17 cellular contexts compared by ENCODE assay signal in the genomic region with DNA sequence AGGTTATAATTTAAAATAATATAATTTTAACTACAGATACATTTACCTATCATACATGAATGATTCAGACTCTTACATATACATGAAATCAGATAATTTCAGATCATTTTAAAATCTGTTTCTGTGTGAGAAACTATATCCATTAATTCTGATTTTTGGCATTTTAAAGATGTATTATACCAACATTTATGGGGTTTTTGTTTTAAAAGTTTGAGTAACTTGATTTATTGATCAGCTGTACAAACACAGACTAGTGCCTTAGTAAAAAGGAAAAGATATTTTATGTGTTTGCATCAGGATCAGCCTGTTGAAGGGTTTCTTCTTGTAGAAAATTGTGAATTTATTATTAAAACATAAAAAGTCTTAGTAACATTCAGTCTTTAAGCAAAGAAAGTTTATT. TPM values are rescaled to one million over a fixed set of nuclear protein-coding genes. Genes with fewer than 3 reads are reported as not detected.
DNase-seq lines count a peak whose midpoint lies in the region; ATAC-seq, FAIRE-seq and TF ChIP-seq lines count a peak whose summit lies in the region.
"Had no signal": no experiment of that assay in that cellular context is flagged by ENCODE, and none has a peak within 500 bp of the region (broad histone marks: within the 10 kb centered on the region; RNA-seq: fewer than 3 reads in every experiment).

No MANE protein-coding gene starts in this region.

- H3K9me3 ChIP-seq in ascending aorta, result no peaks in the 10 kb centered on the region
- H3K9me3 ChIP-seq: A549, Caco-2 had no signal

- no peak for ATAC-seq in GM21528 (IDR thresholded peaks at IDR 0.05; ENCODE audit: low FRiP score, unreplicated experiment)
- ATAC-seq: A549, GM12878 had no signal

- intact Hi-C loops in ascending aorta (cut with DNase I), result loop anchor here (5.0 kb wide), 1 partner anchor 61 kb away; the partner anchor contains the start of genes KIAA1328 and TPGS2
- intact Hi-C loops in activated CD4-positive, alpha-beta T cell treated with anti-CD3 and anti-CD28 coated beads, Interleukin-2, amount 10 ng/mL, durations not matched to agents 24 days and 14 days (cut with micrococcal nuclease), result no loop called here

- no peak for TF ChIP-seq CTCF in ascending aorta (IDR thresholded peaks at IDR 0.05)

- H3K27me3 Mint-ChIP-seq in activated CD4-positive, alpha-beta memory T cell treated with anti-CD3 and anti-CD28 coated beads, Interleukin-2, amount 10 ng/mL, durations not matched to agents 7 days and 5 days, result no peaks in the 10 kb centered on the region
- no peaks in the 10 kb centered on the region for H3K27me3 Mint-ChIP-seq in activated CD4-positive, alpha-beta T cell treated with anti-CD3 and anti-CD28 coated beads, Interleukin-2, amount 10 ng/mL, durations not matched to agents 24 days and 14 days
- H3K27me3 Mint-ChIP-seq: CD4-positive, alpha-beta T cell had no signal

- CTCF ChIA-PET in activated CD4-positive, alpha-beta memory T cell treated with anti-CD3 and anti-CD28 coated beads, Interleukin-2, amount 10 ng/mL, durations not matched to agents 7 days and 5 days (lab: Charles Lee), result interaction anchor here (1.6 kb wide), 1 partner anchor 60 kb away, joined by 4 read pairs; the partner anchor contains the start of genes KIAA1328 and TPGS2

- POLR2A ChIA-PET in activated CD4-positive, alpha-beta memory T cell treated with anti-CD3 and anti-CD28 coated beads, Interleukin-2, amount 10 ng/mL, durations not matched to agents 7 days and 5 days (lab: Charles Lee), result no interaction called here

- H3K36me3 Mint-ChIP-seq in activated CD4-positive, alpha-beta memory T cell treated with anti-CD3 and anti-CD28 coated beads, Interleukin-2, amount 10 ng/mL, durations not matched to agents 7 days and 5 days (ENCODE audit: low read depth), result no peaks in the 10 kb centered on the region
- peaks cover 1% of the 10 kb centered on the region for H3K36me3 Mint-ChIP-seq in activated CD4-positive, alpha-beta T cell treated with anti-CD3 and anti-CD28 coated beads, Interleukin-2, amount 10 ng/mL, durations not matched to agents 24 days and 14 days (ENCODE audit: low read depth)

- no peak overlapping the region for H3K4me3 ChIP-seq in ascending aorta
- H3K4me3 ChIP-seq: A549, GM12878 had no signal

- peaks cover 0 to 24% of the 10 kb centered on the region in 2 donors for H3K4me1 ChIP-seq in ascending aorta
- H3K4me1 ChIP-seq: A549, Caco-2 had no signal

- H3K36me3 ChIP-seq in ascending aorta, result no peaks in the 10 kb centered on the region

- peaks cover 5% of the 10 kb centered on the region for H3K4me1 Mint-ChIP-seq in activated CD4-positive, alpha-beta memory T cell treated with anti-CD3 and anti-CD28 coated beads, Interleukin-2, amount 10 ng/mL, durations not matched to agents 7 days and 5 days
- peaks cover 4% of the 10 kb centered on the region for H3K4me1 Mint-ChIP-seq in activated CD4-positive, alpha-beta T cell treated with anti-CD3 and anti-CD28 coated beads, Interleukin-2, amount 10 ng/mL, durations not matched to agents 24 days and 14 days

- H3K4me3 Mint-ChIP-seq in activated CD4-positive, alpha-beta memory T cell treated with anti-CD3 and anti-CD28 coated beads, Interleukin-2, amount 10 ng/mL, durations not matched to agents 7 days and 5 days, result no peak overlapping the region
- no peak overlapping the region for H3K4me3 Mint-ChIP-seq in activated CD4-positive, alpha-beta T cell treated with anti-CD3 and anti-CD28 coated beads, Interleukin-2, amount 10 ng/mL, durations not matched to agents 24 days and 14 days
- H3K4me3 Mint-ChIP-seq: CD4-positive, alpha-beta T cell; H9 had no signal

- no peaks in the 10 kb centered on the region for H3K9me3 Mint-ChIP-seq in activated CD4-positive, alpha-beta memory T cell treated with anti-CD3 and anti-CD28 coated beads, Interleukin-2, amount 10 ng/mL, durations not matched to agents 7 days and 5 days
- no peaks in the 10 kb centered on the region for H3K9me3 Mint-ChIP-seq in activated CD4-positive, alpha-beta T cell treated with anti-CD3 and anti-CD28 coated beads, Interleukin-2, amount 10 ng/mL, durations not matched to agents 24 days and 14 days
- H3K9me3 Mint-ChIP-seq: CD4-positive, alpha-beta T cell; H9 had no signal

- FAIRE-seq in G401.6 (lab: Jason Lieb, UNC) (peak; percentile 25), islet of Langerhans (lab: Jason Lieb, UNC) (peak; percentile 56)
- FAIRE-seq: A549, GM12878, H1 had no signal

- DNase-seq in ascending aorta (ENCODE audit: low spot score in 2 of 2) (no peak), NCI-H446 (lab: John Stamatoyannopoulos, UW) (no peak)
- no peak for DNase-seq in activated CD4-positive, alpha-beta memory T cell treated with anti-CD3 and anti-CD28 coated beads, Interleukin-2, amount 10 ng/mL, durations not matched to agents 7 days and 5 days
- no peak for DNase-seq in activated CD4-positive, alpha-beta T cell treated with anti-CD3 and anti-CD28 coated beads, Interleukin-2, amount 10 ng/mL, durations not matched to agents 24 days and 14 days
- DNase-seq: AML-193; Caco-2; CD4-positive, alpha-beta T cell; DMS153; DMS79; H9 had no signal

- no peaks in the 10 kb centered on the region for H3K27me3 ChIP-seq in ascending aorta

- no peak overlapping the region for H3K27ac Mint-ChIP-seq in activated CD4-positive, alpha-beta memory T cell treated with anti-CD3 and anti-CD28 coated beads, Interleukin-2, amount 10 ng/mL, durations not matched to agents 7 days and 5 days
- no peak overlapping the region for H3K27ac Mint-ChIP-seq in activated CD4-positive, alpha-beta T cell treated with anti-CD3 and anti-CD28 coated beads, Interleukin-2, amount 10 ng/mL, durations not matched to agents 24 days and 14 days
- H3K27ac Mint-ChIP-seq: CD4-positive, alpha-beta T cell; H9 had no signal

- peak overlapping the region; percentile 37 to 76 for H3K27ac ChIP-seq in ascending aorta
- H3K27ac ChIP-seq: A549, C4-2B had no signal

RNA-seq across cellular contexts. Expression of gene KIAA1328, which starts 59.9 kb away (rescaled TPM):
- total RNA-seq in ascending aorta, result 8.4 TPM
- total RNA-seq in activated CD4-positive, alpha-beta memory T cell treated with anti-CD3 and anti-CD28 coated beads, Interleukin-2, amount 10 ng/mL, durations not matched to agents 7 days and 5 days, result 1 to 10 TPM; 7.4 to 8.6 TPM
- 7.3 and 7.6 TPM in 2 replicates for total RNA-seq in activated CD4-positive, alpha-beta T cell treated with anti-CD3 and anti-CD28 coated beads, Interleukin-2, amount 10 ng/mL, durations not matched to agents 24 days and 14 days

RNA-seq across cellular contexts. Expression of gene TPGS2, which starts 60.0 kb away (rescaled TPM):
- total RNA-seq in ascending aorta, result 165 TPM
- 100 to 1,000 TPM; 110 TPM for total RNA-seq in activated CD4-positive, alpha-beta memory T cell treated with anti-CD3 and anti-CD28 coated beads, Interleukin-2, amount 10 ng/mL, durations not matched to agents 7 days and 5 days
- total RNA-seq in activated CD4-positive, alpha-beta T cell treated with anti-CD3 and anti-CD28 coated beads, Interleukin-2, amount 10 ng/mL, durations not matched to agents 24 days and 14 days, result 76.9 and 77.5 TPM in 2 replicates
